Comparison of ENCODE assay signal across 15 cellular contexts in the genomic region with DNA sequence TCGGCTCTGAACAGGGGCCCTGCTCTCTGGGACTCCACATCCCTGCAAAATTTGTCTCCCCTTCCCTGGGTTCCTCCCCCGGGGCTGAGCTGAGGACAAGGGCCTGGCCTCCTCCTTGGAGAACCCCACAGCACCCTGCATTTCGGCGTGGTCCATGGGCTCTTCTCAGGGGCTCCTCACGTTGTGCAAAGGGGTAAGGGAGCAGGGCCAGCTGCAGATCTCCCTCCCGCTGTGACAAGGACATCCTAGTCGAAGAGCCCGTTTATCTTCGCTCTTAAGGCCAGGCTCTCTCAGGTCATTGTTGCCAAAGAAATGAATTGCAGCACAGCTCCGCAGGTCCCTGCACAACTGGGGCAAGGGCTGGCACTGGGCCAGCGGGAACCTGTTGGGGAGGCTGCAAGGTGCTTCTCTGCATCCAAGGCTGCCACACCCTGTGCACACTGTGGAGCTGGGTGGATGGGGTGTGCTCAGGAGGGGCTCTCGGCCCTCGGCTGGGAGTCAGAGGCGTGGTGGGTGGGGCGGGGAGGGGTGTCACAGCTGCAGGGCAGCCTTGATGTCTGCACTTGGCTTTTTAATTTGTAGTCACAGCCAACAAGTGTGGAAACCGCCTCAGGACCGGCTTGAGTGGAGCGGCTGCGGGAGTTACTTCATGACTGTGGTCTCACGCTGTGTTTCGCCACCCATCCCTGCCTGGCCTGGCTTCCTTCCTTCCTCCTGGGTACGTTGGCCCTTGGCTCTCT. TPM values are rescaled to one million over a fixed set of nuclear protein-coding genes. Genes with fewer than 3 reads are reported as not detected.
DNase-seq lines count a peak whose midpoint lies in the region; ATAC-seq and TF ChIP-seq lines count a peak whose summit lies in the region.
"Had no signal": no experiment of that assay in that cellular context is flagged by ENCODE, and none has a peak within 500 bp of the region (broad histone marks: within the 10 kb centered on the region; RNA-seq: fewer than 3 reads in every experiment).

No MANE protein-coding gene starts in this region.

- H3K27ac Mint-ChIP-seq in CD14-positive monocyte: peak overlapping the region; percentile 24 to 86 (median 66)
- H3K27ac Mint-ChIP-seq: CD4-positive, CD25-positive, alpha-beta regulatory T cell had no signal

- TF ChIP-seq CTCF in CD14-positive monocyte (IDR thresholded peaks at IDR 0.05) (no peak), HL-60 (IDR thresholded peaks at IDR 0.05; ENCODE audit: insufficient read depth, low read length) (no peak), lower lobe of right lung (IDR thresholded peaks at IDR 0.05) (no peak)

- H3K4me3 Mint-ChIP-seq in CD14-positive monocyte: peak overlapping the region; percentile 49 to 76
- H3K4me3 Mint-ChIP-seq: CD4-positive, CD25-positive, alpha-beta regulatory T cell had no signal

- H3K27ac ChIP-seq in HL-60 (replicated peaks) (peak overlapping the region; percentile 98), lower lobe of right lung (no peak overlapping the region)
- H3K27ac ChIP-seq: colonic mucosa, VCaP had no signal

- peak overlapping the region; percentile 2; the same call in 1 of the 2 replicates for H3K4me3 ChIP-seq in HL-60 (replicated peaks; ENCODE audit: insufficient read depth, low read length)
- H3K4me3 ChIP-seq in lower lobe of right lung: no peak overlapping the region
- H3K4me3 ChIP-seq: colonic mucosa had no signal

- intact Hi-C loops in CD14-positive monocyte (cut with micrococcal nuclease) (no loop called here), lower lobe of right lung (cut with DNase I) (no loop called here)

- no peaks in the 10 kb centered on the region for H3K9me3 ChIP-seq in lower lobe of right lung
- H3K9me3 ChIP-seq: colonic mucosa had no signal

- no peaks in the 10 kb centered on the region for H3K36me3 ChIP-seq in lower lobe of right lung
- H3K36me3 ChIP-seq: colonic mucosa had no signal

- H3K9me3 Mint-ChIP-seq in CD14-positive monocyte: peaks cover 0 to 2% (median 0%) of the 10 kb centered on the region in 7 donors
- H3K9me3 Mint-ChIP-seq: CD4-positive, CD25-positive, alpha-beta regulatory T cell had no signal

- H3K27me3 ChIP-seq in HL-60 (ENCODE audit: insufficient read depth, poor library complexity, severe bottlenecking): no peaks in the 10 kb centered on the region
- H3K27me3 ChIP-seq in lower lobe of right lung (ENCODE audit: low read depth): peaks cover 20% of the 10 kb centered on the region
- H3K27me3 ChIP-seq: colonic mucosa had no signal

- ATAC-seq in lower lobe of right lung: peak; percentile 47 to 74
- no peak for ATAC-seq in HG03565 (IDR thresholded peaks at IDR 0.05; ENCODE audit: unreplicated experiment)
- no peak for ATAC-seq in HG02970 (IDR thresholded peaks at IDR 0.05; ENCODE audit: low FRiP score, unreplicated experiment)
- no peak for ATAC-seq in GM19395 (IDR thresholded peaks at IDR 0.05; ENCODE audit: unreplicated experiment)
- ATAC-seq: HCT116 had no signal

- no peaks in the 10 kb centered on the region for H3K4me1 ChIP-seq in lower lobe of right lung
- H3K4me1 ChIP-seq: colonic mucosa had no signal

- peaks cover 48% of the 10 kb centered on the region for H3K4me1 Mint-ChIP-seq in CD14-positive monocyte
- H3K4me1 Mint-ChIP-seq: CD4-positive, CD25-positive, alpha-beta regulatory T cell had no signal

- no peaks in the 10 kb centered on the region for H3K36me3 Mint-ChIP-seq in CD14-positive monocyte
- H3K36me3 Mint-ChIP-seq: CD4-positive, CD25-positive, alpha-beta regulatory T cell had no signal

- peak; percentile 71 for DNase-seq in CD14-positive monocyte (ENCODE audit: low spot score)
- peak; percentile 98 to 99 for DNase-seq in HL-60 (ENCODE audit: low read depth in 1 of 2, low spot score in 1 of 2)
- peak; percentile 82 for DNase-seq in NOMO-1 treated with dmso at 0.1 percent for 144 hours (lab: John Stamatoyannopoulos, UW; ENCODE audit: unreplicated experiment)
- DNase-seq in lower lobe of right lung: peak; percentile 73
- no peak for DNase-seq in kidney glomerular epithelial cell (lab: John Stamatoyannopoulos, UW)
- DNase-seq: activated CD8-positive, alpha-beta memory T cell treated with anti-CD3 and anti-CD28 coated beads, Interleukin-2, amount 50 U/mL, for 4 hours; CD4-positive, CD25-positive, alpha-beta regulatory T cell; colonic mucosa; NCI-H2081 treated with DMSO at 0.1 percent for 48 hours; substantia nigra had no signal

- peaks cover 0 to 12% (median 1%) of the 10 kb centered on the region in 3 donors for H3K27me3 Mint-ChIP-seq in CD14-positive monocyte (ENCODE audit: low read depth in 3 of 3)

RNA-seq across cellular contexts. Expression of gene SEPTIN5, which starts 26.6 kb away (rescaled TPM):
- under 1 TPM in 1 of 2 donors, not detected in 1; 0.50 TPM for polyA plus RNA-seq in CD14-positive monocyte
- total RNA-seq in lower lobe of right lung: 9.3 TPM
- polyA plus RNA-seq: CD4-positive, CD25-positive, alpha-beta regulatory T cell had no signal

RNA-seq across cellular contexts. Expression of gene GP1BB, which starts 35.6 kb away (rescaled TPM):
- 1 to 10 TPM in 1 of 2 donors, under 1 TPM in 1; 0.26 to 1.5 TPM for polyA plus RNA-seq in CD14-positive monocyte
- 2.8 TPM for total RNA-seq in lower lobe of right lung
- polyA plus RNA-seq: CD4-positive, CD25-positive, alpha-beta regulatory T cell had no signal

Comparison
In these comparisons a context has a peak if more than half of its experiments do, and no peak if none do; other contexts are left out.
1. ATAC-seq: peak in lower lobe of right lung (2 of 2); none in HG03565 (single experiment), HG02970 (single experiment) and GM19395 (single experiment).